Comparison of ENCODE assay signal across 12 cellular contexts in the genomic region with DNA sequence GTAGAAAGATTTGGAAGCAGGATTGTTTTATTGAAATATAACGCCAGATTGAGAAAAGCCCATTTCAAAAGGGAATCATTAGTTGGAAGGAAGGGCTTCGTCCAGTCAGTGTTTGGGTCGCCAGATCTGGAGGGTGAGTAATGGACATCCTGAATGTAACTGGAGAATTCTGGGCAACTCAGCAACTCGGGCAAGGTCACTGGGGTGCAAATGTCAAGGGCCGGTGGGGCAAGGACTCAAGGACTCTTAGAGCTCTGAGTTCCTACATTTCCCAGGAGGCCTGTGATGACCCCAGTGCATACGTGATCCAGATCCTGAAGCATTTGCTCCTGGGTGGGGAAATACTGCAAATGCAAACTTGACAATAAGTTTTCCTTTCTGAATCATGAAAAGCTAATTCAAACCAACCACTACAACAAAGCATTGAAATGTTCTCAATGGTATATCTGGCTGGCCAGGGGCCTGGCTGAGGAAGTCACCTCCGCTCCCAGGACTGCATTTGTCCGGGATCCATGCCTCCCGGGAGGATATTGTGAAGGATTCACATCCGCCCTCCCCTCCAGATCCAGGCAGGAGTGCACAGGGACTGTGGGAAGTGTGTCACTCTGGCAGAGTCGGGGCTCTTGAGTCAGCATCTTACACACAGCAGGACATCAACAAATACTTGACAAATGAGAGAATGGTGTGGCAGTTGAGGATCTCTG.
A peak's percentile ranks its signal among the peaks of the same experiment; 100 is the strongest.
DNase-seq lines count a peak whose midpoint lies in the region; ATAC-seq, FAIRE-seq and TF ChIP-seq lines count a peak whose summit lies in the region.
"Had no signal": no experiment of that assay in that cellular context is flagged by ENCODE, and none has a peak within 500 bp of the region (broad histone marks: within the 10 kb centered on the region; RNA-seq: fewer than 3 reads in every experiment).

No MANE protein-coding gene starts in this region.

- H3K4me1 ChIP-seq in liver (ENCODE audit: control insufficient read depth in 4 of 4, insufficient read depth in 4 of 4, low read length in 3 of 4): no peaks in the 10 kb centered on the region
- H3K4me1 ChIP-seq in HepG2 (ENCODE audit: insufficient read depth, low read length): no peaks in the 10 kb centered on the region
- no peaks in the 10 kb centered on the region for H3K4me1 ChIP-seq in mucosa of descending colon (ENCODE audit: low read depth)
- no peaks in the 10 kb centered on the region for H3K4me1 ChIP-seq in prostate gland (replicated peaks)

- H3K9me3 ChIP-seq in liver (ENCODE audit: control insufficient read depth in 4 of 4, low read length in 3 of 4): no peaks in the 10 kb centered on the region
- H3K9me3 ChIP-seq in HepG2 (ENCODE audit: low read length): no peaks in the 10 kb centered on the region
- no peaks in the 10 kb centered on the region for H3K9me3 ChIP-seq in mucosa of descending colon
- no peaks in the 10 kb centered on the region for H3K9me3 ChIP-seq in prostate gland
- H3K9me3 ChIP-seq: pancreas had no signal

- H3K4me3 ChIP-seq in liver (ENCODE audit: low read depth in 1 of 3, low read length in 3 of 3) (no peak overlapping the region), HepG2 (replicated peaks in 1 of 3; ENCODE audit: insufficient read depth in 1 of 3, low read depth in 2 of 3, low read length in 3 of 3) (no peak overlapping the region), mucosa of descending colon (no peak overlapping the region), prostate gland (no peak overlapping the region)
- H3K4me3 ChIP-seq: GM12878, pancreas had no signal

- H3K27me3 Mint-ChIP-seq in endothelial cell (ENCODE audit: unreplicated experiment): peaks cover 8% of the 10 kb centered on the region

- FAIRE-seq in HepG2 (lab: Jason Lieb, UNC) (no peak), D721Med (lab: Jason Lieb, UNC) (no peak)
- FAIRE-seq: GM12878, pancreas had no signal

- ATAC-seq in HepG2 (no peak), mucosa of descending colon (peak; percentile 17)
- no peak for ATAC-seq in stimulated activated effector memory CD8-positive, alpha-beta T cell treated with anti-CD3 and anti-CD28 coated beads, Interleukin-12 subunit alpha, Interleukin-12 subunit beta, amount 100 ng/mL, for 72 hours
- ATAC-seq: GM12878, pancreas had no signal

- POLR2A ChIA-PET in HepG2 (lab: Yijun Ruan, JAX): no interaction called here

- 59% methylated on average over 11 of the region's 11 CpGs for WGBS in liver
- WGBS in HepG2 (ENCODE audit: low lambda C conversion rate): 9% methylated on average over 7 of the region's 11 CpGs
- 71% methylated on average over 11 of the region's 11 CpGs for WGBS in prostate gland

- H3K36me3 Mint-ChIP-seq in endothelial cell (ENCODE audit: low read depth, unreplicated experiment): peaks cover 3% of the 10 kb centered on the region
- peaks cover 8% of the 10 kb centered on the region for H3K36me3 Mint-ChIP-seq in stimulated activated effector memory CD8-positive, alpha-beta T cell treated with anti-CD3 and anti-CD28 coated beads, Interleukin-12 subunit alpha, Interleukin-12 subunit beta, amount 100 ng/mL, for 72 hours
- H3K36me3 Mint-ChIP-seq: activated naive CD8-positive, alpha-beta T cell had no signal

- no peak overlapping the region for H2AFZ ChIP-seq in HepG2 (ENCODE audit: low read length)

- H3K36me3 ChIP-seq in liver (ENCODE audit: control insufficient read depth in 4 of 4, insufficient read depth in 3 of 4, low read depth in 1 of 4, low read length in 3 of 4): no peaks in the 10 kb centered on the region
- H3K36me3 ChIP-seq in HepG2 (replicated peaks in 1 of 2; ENCODE audit: control insufficient read depth in 1 of 2, insufficient read depth in 2 of 2, low read length in 2 of 2): no peaks in the 10 kb centered on the region
- no peaks in the 10 kb centered on the region for H3K36me3 ChIP-seq in mucosa of descending colon (ENCODE audit: low read depth)
- H3K36me3 ChIP-seq in prostate gland: no peaks in the 10 kb centered on the region
- H3K36me3 ChIP-seq: pancreas had no signal

- no peaks in the 10 kb centered on the region for H4K20me1 ChIP-seq in HepG2 (ENCODE audit: insufficient read depth, low read length)

- peak overlapping the region; percentile 18 to 25 for H3K27ac ChIP-seq in liver (ENCODE audit: low read depth in 1 of 2, low read length in 2 of 2)
- no peak overlapping the region for H3K27ac ChIP-seq in HepG2 (ENCODE audit: extremely low read length, insufficient read depth, low read length)
- no peak overlapping the region for H3K27ac ChIP-seq in prostate gland
- H3K27ac ChIP-seq: pancreas had no signal

- intact Hi-C loops in HepG2 (cut with micrococcal nuclease; ENCODE audit: unreplicated experiment): no loop called here
- intact Hi-C loops in mucosa of descending colon (cut with DNase I, micrococcal nuclease): no loop called here
- intact Hi-C loops in prostate gland (cut with DNase I): no loop called here

- H3K27ac Mint-ChIP-seq in endothelial cell (ENCODE audit: unreplicated experiment): peak overlapping the region; percentile 44
- H3K27ac Mint-ChIP-seq in stimulated activated effector memory CD8-positive, alpha-beta T cell treated with anti-CD3 and anti-CD28 coated beads, Interleukin-12 subunit alpha, Interleukin-12 subunit beta, amount 100 ng/mL, for 72 hours: no peak overlapping the region
- H3K27ac Mint-ChIP-seq: activated naive CD8-positive, alpha-beta T cell had no signal

- H3K79me2 ChIP-seq in HepG2 (ENCODE audit: insufficient read depth, low read length): no peaks in the 10 kb centered on the region

- H3K9ac ChIP-seq in liver (ENCODE audit: low read depth in 1 of 2, low read length in 2 of 2) (no peak overlapping the region), HepG2 (ENCODE audit: insufficient read depth, low read depth, low read length) (no peak overlapping the region)

- TF ChIP-seq EP300 in HepG2 (IDR thresholded peaks at IDR 0.05; ENCODE audit: low read depth in 2 of 2, low read length in 2 of 2) (no peak), HepG2 (CRISPR knock-in tag; IDR thresholded peaks at IDR 0.05; ENCODE audit: borderline replicate concordance) (no peak)

- H3K4me1 Mint-ChIP-seq in endothelial cell (ENCODE audit: unreplicated experiment): peaks cover 14% of the 10 kb centered on the region
- H3K4me1 Mint-ChIP-seq in stimulated activated effector memory CD8-positive, alpha-beta T cell treated with anti-CD3 and anti-CD28 coated beads, Interleukin-12 subunit alpha, Interleukin-12 subunit beta, amount 100 ng/mL, for 72 hours: no peaks in the 10 kb centered on the region

- no peak overlapping the region for H3K4me2 ChIP-seq in HepG2 (ENCODE audit: low read depth, low read length)

- TF ChIP-seq POLR2A in HepG2 (IDR thresholded peaks at IDR 0.05; ENCODE audit: insufficient read depth in 1 of 2, low read depth in 2 of 2, low read length in 2 of 2): no peak
- no peak for TF ChIP-seq POLR2A in prostate gland (IDR thresholded peaks at IDR 0.05)

- H3K4me3 Mint-ChIP-seq in endothelial cell (ENCODE audit: unreplicated experiment): no peak overlapping the region
- H3K4me3 Mint-ChIP-seq in stimulated activated effector memory CD8-positive, alpha-beta T cell treated with anti-CD3 and anti-CD28 coated beads, Interleukin-12 subunit alpha, Interleukin-12 subunit beta, amount 100 ng/mL, for 72 hours: no peak overlapping the region
- H3K4me3 Mint-ChIP-seq: activated naive CD8-positive, alpha-beta T cell had no signal

- DNase-seq in HepG2 (ENCODE audit: low spot score): no peak
- DNase-seq in endothelial cell (ENCODE audit: low spot score): no peak
- no peak for DNase-seq in mucosa of descending colon
- DNase-seq in stimulated activated effector memory CD8-positive, alpha-beta T cell treated with anti-CD3 and anti-CD28 coated beads, Interleukin-12 subunit alpha, Interleukin-12 subunit beta, amount 100 ng/mL, for 72 hours (ENCODE audit: low spot score in 2 of 2): no peak
- no peak for DNase-seq in hippocampal formation (lab: John Stamatoyannopoulos, UW)
- no peak for DNase-seq in D721Med (ENCODE audit: insufficient read length, low spot score)
- no peak for DNase-seq in prostate gland (ENCODE audit: low spot score)
- DNase-seq: activated CD4-positive, alpha-beta T cell treated with anti-CD3 and anti-CD28 coated beads for 4 hours; pancreas had no signal

- H3K9me3 Mint-ChIP-seq in endothelial cell (ENCODE audit: unreplicated experiment): no peaks in the 10 kb centered on the region
- no peaks in the 10 kb centered on the region for H3K9me3 Mint-ChIP-seq in stimulated activated effector memory CD8-positive, alpha-beta T cell treated with anti-CD3 and anti-CD28 coated beads, Interleukin-12 subunit alpha, Interleukin-12 subunit beta, amount 100 ng/mL, for 72 hours

- H3K27me3 ChIP-seq in liver (ENCODE audit: control insufficient read depth in 4 of 4, insufficient read depth in 4 of 4, low read length in 3 of 4): no peaks in the 10 kb centered on the region
- H3K27me3 ChIP-seq in HepG2 (ENCODE audit: control insufficient read depth in 1 of 2, insufficient read depth in 2 of 2, low read length in 2 of 2): peaks cover 2 to 29% of the 10 kb centered on the region in 2 experiments; a peak in 3 of 5 replicates
- H3K27me3 ChIP-seq in prostate gland (replicated peaks; ENCODE audit: insufficient read depth): no peaks in the 10 kb centered on the region
- H3K27me3 ChIP-seq: pancreas had no signal

- in situ Hi-C loops in HepG2 (cut with HindIII; ENCODE audit: extremely low pct_ligation_motif_present, low pct_unique_long_range_greater_than_20kb): no loop called here

- TF ChIP-seq RAD21 in liver (IDR thresholded peaks at IDR 0.05) (peak in 1 of 2 donors; percentile 16), HepG2 (CRISPR knock-in tag; IDR thresholded peaks at IDR 0.05) (no peak)

- no TSS peak for BruUV-seq in HepG2 (replicated peaks; lab: Mats Ljungman, UMichigan)

- no peak for TF ChIP-seq CTCF in liver (IDR thresholded peaks at IDR 0.05; ENCODE audit: low read depth, low read length, missing input control)
- no peak for TF ChIP-seq CTCF in HepG2 (CRISPR knock-in tag; IDR thresholded peaks at IDR 0.05)
- no peak for TF ChIP-seq CTCF in endothelial cell (IDR thresholded peaks at IDR 0.05; ENCODE audit: unreplicated experiment)
- TF ChIP-seq CTCF in mucosa of descending colon (IDR thresholded peaks at IDR 0.05): no peak
- no peak for TF ChIP-seq CTCF in D721Med (IDR thresholded peaks at IDR 0.05; ENCODE audit: insufficient read depth, missing control alignments)
- no peak for TF ChIP-seq CTCF in prostate gland (IDR thresholded peaks at IDR 0.05)

- CTCF ChIA-PET in HepG2 (lab: Yijun Ruan, JAX; ENCODE audit: low intra/inter-chr PET ratio, low total read pairs): no interaction called here

TF ChIP-seq in liver, 16 proteins besides CTCF, POLR2A, EP300 and RAD21 (continues in another document):
- TF ChIP-seq EGR1 (IDR thresholded peaks at IDR 0.05; ENCODE audit: low read depth in 2 of 2) (no peak), HNF4A (conservative IDR thresholded peaks at IDR 0.05) (no peak), NR2F2 (IDR thresholded peaks at IDR 0.05) (peak; percentile 86), FOXA1 (IDR thresholded peaks at IDR 0.05) (no peak), JUND (IDR thresholded peaks at IDR 0.05) (no peak)

TF ChIP-seq in HepG2, 621 proteins besides CTCF, POLR2A, EP300 and RAD21 (continues in another document):
- TF ChIP-seq CREB1 (IDR thresholded peaks at IDR 0.05) (no peak), CREB1 (CRISPR knock-in tag; IDR thresholded peaks at IDR 0.05) (no peak), LCORL (IDR thresholded peaks at IDR 0.05) (no peak), LCORL (CRISPR knock-in tag; IDR thresholded peaks at IDR 0.05) (no peak), ETV5 (CRISPR knock-in tag; IDR thresholded peaks at IDR 0.05; ENCODE audit: borderline replicate concordance) (no peak), BHLHE40 (IDR thresholded peaks at IDR 0.05; ENCODE audit: low read length) (no peak)

Comparison
In these comparisons a context has a peak if more than half of its experiments do, and no peak if none do; other contexts are left out.
1. H3K27ac ChIP-seq: peak in liver (2 of 2); none in HepG2 (single experiment) and prostate gland (0 of 2).